In the genomic region with DNA sequence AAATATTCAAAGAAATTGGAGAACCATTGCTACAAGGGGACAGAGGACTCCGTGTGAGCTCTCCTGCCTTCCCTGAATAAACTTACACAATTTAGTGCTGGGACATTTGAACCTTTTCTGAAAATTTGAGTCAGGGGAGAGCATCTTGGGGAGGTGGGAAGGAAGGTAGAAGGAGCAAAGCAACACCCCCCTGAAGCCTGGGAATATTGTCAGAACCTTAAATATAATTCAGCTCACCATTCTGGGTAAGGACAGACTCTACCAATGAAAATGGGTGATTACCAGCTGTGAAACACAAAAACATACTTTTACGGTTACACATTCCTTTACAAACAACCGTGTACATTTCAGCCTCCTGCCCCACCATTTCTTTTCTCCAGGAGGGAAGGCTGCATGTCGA, we compare ENCODE assay signal across 3 cellular contexts. TPM values are rescaled to one million over a fixed set of nuclear protein-coding genes. Genes with fewer than 3 reads are reported as not detected.
"Had no signal": no experiment of that assay in that cellular context is flagged by ENCODE, and none has a peak within 500 bp of the region (broad histone marks: within the 10 kb centered on the region; RNA-seq: fewer than 3 reads in every experiment).

A gene (plus strand): TSS at position 301 of the 400 bp plus-strand sequence. CDS start 592 bp downstream, outside the sequence.

RNA-seq across cellular contexts. Expression of the gene that starts here (rescaled TPM):
- total RNA-seq: SK-MEL-5, smooth muscle cell had no signal
- polyA plus RNA-seq: liver, smooth muscle cell had no signal
